ENCODE assay signal across 10 cellular contexts in the genomic region with DNA sequence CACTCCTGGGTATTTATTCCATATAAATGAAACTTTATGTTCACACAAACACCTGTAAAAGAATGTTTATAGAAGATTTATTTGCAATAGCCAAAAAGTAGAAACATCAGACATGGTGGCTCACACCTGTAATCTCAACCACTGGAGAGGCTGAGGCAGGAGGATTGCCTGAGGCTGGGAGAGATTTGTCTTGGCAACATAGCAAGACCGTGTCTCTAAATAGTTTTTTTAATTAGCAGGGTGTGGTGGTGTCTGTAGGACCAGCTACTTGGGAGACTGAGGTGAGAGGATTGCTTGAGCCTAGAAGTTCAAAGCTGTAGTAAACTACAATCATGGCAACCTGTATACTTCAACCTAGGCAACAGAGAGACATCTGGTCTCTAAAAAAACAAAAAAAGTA.
"Had no signal": no experiment of that assay in that cellular context is flagged by ENCODE, and none has a peak within 500 bp of the region (broad histone marks: within the 10 kb centered on the region; RNA-seq: fewer than 3 reads in every experiment).

No MANE protein-coding gene starts in this region.

- H3K4me2 ChIP-seq: KMS-11 had no signal

- H3K9ac ChIP-seq: GM23248, KMS-11 had no signal

- H3K4me1 Mint-ChIP-seq: IgD-negative memory B cell had no signal

- H3K9me3 Mint-ChIP-seq: HFFc6 had no signal

- H3K9me3 ChIP-seq: HAP-1 had no signal

- H3K4me3 Mint-ChIP-seq: HFFc6, IgD-negative memory B cell had no signal

- ATAC-seq: HCT116 had no signal

- H3K27ac Mint-ChIP-seq: HFFc6, IgD-negative memory B cell had no signal

- H3K4me1 ChIP-seq: HAP-1 had no signal

- DNase-seq: GM23248, GOT3, H7, HFFc6, KBM-7 had no signal

- H3K4me3 ChIP-seq: GM23248, HAP-1 had no signal

- H3K27ac ChIP-seq: GM23248, HL-60, KMS-11 had no signal
